22 cellular contexts compared by ENCODE assay signal in the genomic region with DNA sequence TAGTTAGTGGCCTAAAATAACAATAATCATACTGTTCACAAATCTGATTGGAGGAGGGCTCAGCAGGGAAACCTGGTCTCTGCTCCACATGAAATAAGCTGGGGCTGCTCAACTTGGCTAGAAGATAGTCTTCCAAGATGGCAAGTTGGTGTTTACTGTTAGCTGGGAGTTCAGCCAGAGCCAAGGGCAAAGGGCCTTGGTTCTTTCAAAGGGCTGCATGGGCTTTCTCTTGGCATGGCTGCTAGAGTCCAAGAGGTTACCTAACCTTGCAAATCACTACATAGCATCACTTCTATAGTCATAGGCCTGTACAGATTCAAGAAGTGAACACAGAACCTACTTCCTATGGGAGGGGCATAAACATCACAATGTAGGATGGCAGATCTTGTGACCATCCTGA.
"Had no signal": no experiment of that assay in that cellular context is flagged by ENCODE, and none has a peak within 500 bp of the region (broad histone marks: within the 10 kb centered on the region; RNA-seq: fewer than 3 reads in every experiment).

No MANE protein-coding gene starts in this region.

- H2AFZ ChIP-seq: hepatocyte had no signal

- H3K4me2 ChIP-seq: hepatocyte, smooth muscle cell had no signal

- H3K27me3 ChIP-seq: foreskin keratinocyte, hepatocyte, left lung, ovary, right atrium auricular region, upper lobe of left lung, uterus had no signal

- DNase-seq: effector CD4-positive, alpha-beta T cell; endodermal cell; erythroblast; foreskin keratinocyte; head of caudate nucleus; islet precursor cell; left lung; lower lobe of right lung; natural killer cell; ovary; stimulated activated CD4-positive, alpha-beta T cell treated with anti-CD3 and anti-CD28 coated beads, Interleukin-2, amount 100 ng/mL, for 48 hours; stimulated activated naive CD4-positive, alpha-beta T cell treated with Interleukin-2 at 50 U/mL for 16 hours; upper lobe of left lung; uterus had no signal

- H3K9me3 ChIP-seq: lower lobe of right lung, ovary, right atrium auricular region, upper lobe of left lung had no signal

- H3K27ac ChIP-seq: coronary artery, foreskin keratinocyte, hepatocyte, left lung, lower lobe of right lung, ovary, right atrium auricular region, upper lobe of left lung, uterus had no signal

- H3K27me3 Mint-ChIP-seq: memory B cell had no signal

- H3K36me3 Mint-ChIP-seq: natural killer cell had no signal

- H3K4me3 ChIP-seq: coronary artery, hepatocyte, left lung, lower lobe of right lung, ovary, right atrium auricular region, smooth muscle cell, upper lobe of left lung, uterus had no signal

- H3K36me3 ChIP-seq: lower lobe of right lung, ovary, right atrium auricular region, uterus had no signal

- H3K4me3 Mint-ChIP-seq: endodermal cell, memory B cell, mesothelial cell of epicardium, natural killer cell, neural crest cell had no signal

- H3K9me3 Mint-ChIP-seq: memory B cell, mesothelial cell of epicardium, natural killer cell, neural crest cell had no signal

- FAIRE-seq: endothelial cell of umbilical vein had no signal

- H3K4me1 ChIP-seq: uterus had no signal

- H3K27ac Mint-ChIP-seq: endodermal cell, memory B cell, mesothelial cell of epicardium had no signal

- ATAC-seq: foreskin keratinocyte, left lung, lower lobe of right lung, natural killer cell had no signal
